In genomic region chr16:67814567-67814966, GRCh38 we compare ENCODE assay signal across 11 cellular contexts. TPM values are rescaled to one million over a fixed set of nuclear protein-coding genes. Genes with fewer than 3 reads are reported as not detected.
DNase-seq lines count a peak whose midpoint lies in the region; ATAC-seq and TF ChIP-seq lines count a peak whose summit lies in the region.
"Had no signal": no experiment of that assay in that cellular context is flagged by ENCODE, and none has a peak within 500 bp of the region (broad histone marks: within the 10 kb centered on the region; RNA-seq: fewer than 3 reads in every experiment).

No MANE protein-coding gene starts in this region.

- H3K9ac ChIP-seq in colonic mucosa (ENCODE audit: low read depth in 2 of 2, low read length in 2 of 2), result peak overlapping the region in 1 of 2 donors; percentile 58

- H3K27me3 ChIP-seq in colonic mucosa, result no peaks in the 10 kb centered on the region
- H3K27me3 ChIP-seq: SJCRH30 had no signal

- peak overlapping the region in 2 of 3 donors; percentile 10 to 40 for H3K27ac Mint-ChIP-seq in IgD-negative memory B cell

- TF ChIP-seq CTCF in colonic mucosa (IDR thresholded peaks at IDR 0.05), result no peak

- no peaks in the 10 kb centered on the region for H3K36me3 ChIP-seq in colonic mucosa
- H3K36me3 ChIP-seq: SJCRH30 had no signal

- intact Hi-C loops in colonic mucosa (cut with DNase I), result loop anchor here (5.0 to 10.0 kb wide), 3 partner anchors 50 to 142 kb away; no protein-coding TSS in a partner anchor

- no peak overlapping the region for H3K4me3 Mint-ChIP-seq in IgD-negative memory B cell

- H3K9me3 ChIP-seq in colonic mucosa, result no peaks in the 10 kb centered on the region
- H3K9me3 ChIP-seq: SJCRH30 had no signal

- DNase-seq in DMS79 treated with DMSO at 0.1 percent for 48 hours (lab: John Stamatoyannopoulos, UW), result peak; percentile 67
- DNase-seq in colonic mucosa, result peak; percentile 66
- no peak for DNase-seq in NCI-H345 treated with DMSO at 0.1 percent for 48 hours (lab: John Stamatoyannopoulos, UW; ENCODE audit: unreplicated experiment)
- DNase-seq: H7, NCI-H1436, NCI-H2107, NCI-H446, SJCRH30 had no signal

- H3K4me1 ChIP-seq in colonic mucosa, result no peaks in the 10 kb centered on the region
- H3K4me1 ChIP-seq: SJCRH30 had no signal

- H3K27me3 Mint-ChIP-seq in IgD-negative memory B cell, result no peaks in the 10 kb centered on the region

- H3K4me1 Mint-ChIP-seq in IgD-negative memory B cell, result peaks cover 4 to 8% (median 4%) of the 10 kb centered on the region in 3 donors

- H3K36me3 Mint-ChIP-seq in IgD-negative memory B cell, result no peaks in the 10 kb centered on the region

- no peak overlapping the region for H3K4me3 ChIP-seq in colonic mucosa
- H3K4me3 ChIP-seq: SJCRH30 had no signal

- H3K9me3 Mint-ChIP-seq in IgD-negative memory B cell, result no peaks in the 10 kb centered on the region

- H3K27ac ChIP-seq in colonic mucosa, result no peak overlapping the region
- H3K27ac ChIP-seq: SJCRH30 had no signal

- ATAC-seq in HG03095 (IDR thresholded peaks at IDR 0.05; ENCODE audit: unreplicated experiment) (no peak), SK-N-SH treated with all-trans-retinoic acid at 6 μM for 48 hours (no peak)

TF ChIP-seq in SK-N-SH treated with all-trans-retinoic acid at 6 μM for 48 hours, 23 proteins besides CTCF, POLR2A, EP300 and RAD21:
- TF ChIP-seq TCF4 (CRISPR knock-in tag; IDR thresholded peaks at IDR 0.05; ENCODE audit: borderline replicate concordance) (no peak), TSHZ2 (CRISPR knock-in tag; IDR thresholded peaks at IDR 0.05) (no peak), TOX (CRISPR knock-in tag; IDR thresholded peaks at IDR 0.05; ENCODE audit: borderline replicate concordance) (no peak), PPARA (CRISPR knock-in tag; IDR thresholded peaks at IDR 0.05; ENCODE audit: borderline replicate concordance) (no peak), ARNTL (CRISPR knock-in tag; IDR thresholded peaks at IDR 0.05; ENCODE audit: borderline replicate concordance, low read depth) (no peak), ZNF565 (CRISPR knock-in tag; conservative IDR thresholded peaks at IDR 0.05; ENCODE audit: low read depth) (no peak), BACH2 (CRISPR knock-in tag; IDR thresholded peaks at IDR 0.05; ENCODE audit: borderline replicate concordance) (no peak), POU6F1 (CRISPR knock-in tag; IDR thresholded peaks at IDR 0.05; ENCODE audit: borderline replicate concordance, low read depth) (no peak)

RNA-seq across cellular contexts. Expression of gene TSNAXIP1, which starts 7.9 kb away (rescaled TPM):
- not detected for polyA plus RNA-seq in IgD-negative memory B cell
- total RNA-seq in colonic mucosa, result under 1 TPM; 0.13 to 0.30 TPM

RNA-seq across cellular contexts. Expression of gene RANBP10, which starts 8.2 kb away (rescaled TPM):
- polyA plus RNA-seq in IgD-negative memory B cell, result 10.9 TPM
- total RNA-seq in colonic mucosa, result 10 to 100 TPM; 14.7 to 22.5 TPM

RNA-seq across cellular contexts. Expression of gene THAP11, which starts 27.6 kb away (rescaled TPM):
- 101 TPM for polyA plus RNA-seq in IgD-negative memory B cell
- 10 to 100 TPM; 22.0 to 33.2 TPM for total RNA-seq in colonic mucosa

RNA-seq across cellular contexts. Expression of gene NUTF2, which starts 32.2 kb away (rescaled TPM):
- 111 TPM for polyA plus RNA-seq in IgD-negative memory B cell
- total RNA-seq in colonic mucosa, result 100 to 1,000 TPM in 1 of 2 donors, 10 to 100 TPM in 1; 58.3 to 108 TPM

RNA-seq across cellular contexts. Expression of gene CENPT, which starts 32.9 kb away (rescaled TPM):
- 13.4 TPM for polyA plus RNA-seq in IgD-negative memory B cell
- total RNA-seq in colonic mucosa, result 10 to 100 TPM; 25.6 to 38.9 TPM
